ENCODE assay signal across 22 cellular contexts in genomic region chr15:75054172-75054897, GRCh38. TPM values are rescaled to one million over a fixed set of nuclear protein-coding genes. Genes with fewer than 3 reads are reported as not detected.
DNase-seq lines count a peak whose midpoint lies in the region; ATAC-seq, FAIRE-seq and TF ChIP-seq lines count a peak whose summit lies in the region.
"Had no signal": no experiment of that assay in that cellular context is flagged by ENCODE, and none has a peak within 500 bp of the region (broad histone marks: within the 10 kb centered on the region; RNA-seq: fewer than 3 reads in every experiment).

No MANE protein-coding gene starts in this region.

- TF ChIP-seq CTCF in pancreas (IDR thresholded peaks at IDR 0.05): no peak

- H3K27me3 ChIP-seq in pancreas: no peaks in the 10 kb centered on the region
- H3K27me3 ChIP-seq: dorsolateral prefrontal cortex, stomach had no signal

- in situ Hi-C loops in SK-MEL-5 (cut with HindIII; ENCODE audit: low pct_unique_long_range_greater_than_20kb, low sequenced_read_pairs): no loop called here

- H3K27ac ChIP-seq in pancreas: peak overlapping the region in 1 of 4 donors; percentile 5
- H3K27ac ChIP-seq: stomach had no signal

- peaks cover 34% of the 10 kb centered on the region for H3K4me1 Mint-ChIP-seq in T-helper 2 cell treated with Interferon-gamma antibody and Interleukin-4, amounts not matched to agents 5 μg/mL and 100 μg/mL, for 36 hours (ENCODE audit: low read depth)

- FAIRE-seq in pancreas (lab: Jason Lieb, UNC): no peak
- FAIRE-seq: D721Med, TTC549 had no signal

- no peaks in the 10 kb centered on the region for H3K9me3 ChIP-seq in pancreas
- H3K9me3 ChIP-seq: stomach had no signal

- H3K27me3 Mint-ChIP-seq in T-helper 2 cell treated with Interferon-gamma antibody and Interleukin-4, amounts not matched to agents 5 μg/mL and 100 μg/mL, for 36 hours (ENCODE audit: low read depth): no peaks in the 10 kb centered on the region
- H3K27me3 Mint-ChIP-seq: activated CD4-positive, alpha-beta T cell treated with anti-CD3 and anti-CD28 coated beads, Interleukin-2, amount 10 ng/mL, durations not matched to agents 24 days and 14 days had no signal

- H3K9me3 Mint-ChIP-seq in T-helper 2 cell treated with Interferon-gamma antibody and Interleukin-4, amounts not matched to agents 5 μg/mL and 100 μg/mL, for 36 hours: no peaks in the 10 kb centered on the region
- H3K9me3 Mint-ChIP-seq: activated CD4-positive, alpha-beta T cell treated with anti-CD3 and anti-CD28 coated beads, Interleukin-2, amount 10 ng/mL, durations not matched to agents 24 days and 14 days; H9 had no signal

- peak overlapping the region; percentile 18 for H3K27ac Mint-ChIP-seq in T-helper 2 cell treated with Interferon-gamma antibody and Interleukin-4, amounts not matched to agents 5 μg/mL and 100 μg/mL, for 36 hours
- H3K27ac Mint-ChIP-seq: activated CD4-positive, alpha-beta T cell treated with anti-CD3 and anti-CD28 coated beads, Interleukin-2, amount 10 ng/mL, durations not matched to agents 24 days and 14 days; H9 had no signal

- no peaks in the 10 kb centered on the region for H3K36me3 ChIP-seq in pancreas

- no peak for DNase-seq in T-helper 2 cell treated with Interferon-gamma antibody and Interleukin-4, amounts not matched to agents 5 μg/mL and 100 μg/mL, for 36 hours (ENCODE audit: low spot score)
- DNase-seq in T-helper 2 cell (no peak), SK-MEL-5 (ENCODE audit: low read depth, low spot score) (peak; percentile 86), foreskin melanocyte (peak; percentile 61), pancreas (no peak), NOMO-1 (lab: John Stamatoyannopoulos, UW; ENCODE audit: unreplicated experiment in 2 of 2) (no peak), NCI-H2171 (lab: John Stamatoyannopoulos, UW) (no peak)
- DNase-seq: 8988T; activated CD4-positive, alpha-beta T cell treated with anti-CD3 and anti-CD28 coated beads, Interleukin-2, amount 10 ng/mL, durations not matched to agents 24 days and 14 days; activated effector memory CD4-positive, alpha-beta T cell treated with Interleukin-2 at 50 U/mL for 16 hours; dorsolateral prefrontal cortex; EL; erythroblast; H9; Kasumi-1; NCI-H2107; NCI-H524; SHP77; stomach had no signal

- WGBS in pancreas, 2 donors: 53 to 54% methylated on average over 3 of the region's 3 CpGs

- H3K4me3 Mint-ChIP-seq in T-helper 2 cell treated with Interferon-gamma antibody and Interleukin-4, amounts not matched to agents 5 μg/mL and 100 μg/mL, for 36 hours: no peak overlapping the region
- H3K4me3 Mint-ChIP-seq: activated CD4-positive, alpha-beta T cell treated with anti-CD3 and anti-CD28 coated beads, Interleukin-2, amount 10 ng/mL, durations not matched to agents 24 days and 14 days; H9 had no signal

- H3K4me1 ChIP-seq in pancreas: peaks cover 4 to 8% (median 6%) of the 10 kb centered on the region in 3 donors

- ATAC-seq in pancreas (peak in 3 of 4 donors; percentile 12 to 56 (median 45)), GM21390 (IDR thresholded peaks at IDR 0.05; ENCODE audit: unreplicated experiment) (no peak)

- intact Hi-C loops in pancreas (cut with DNase I): no loop called here

- no peak overlapping the region for H3K4me3 ChIP-seq in pancreas
- H3K4me3 ChIP-seq: dorsolateral prefrontal cortex, stomach had no signal

- H3K36me3 Mint-ChIP-seq in T-helper 2 cell treated with Interferon-gamma antibody and Interleukin-4, amounts not matched to agents 5 μg/mL and 100 μg/mL, for 36 hours (ENCODE audit: low read depth): peaks cover 33% of the 10 kb centered on the region

RNA-seq across cellular contexts. Expression of gene PPCDC, which starts 30.9 kb away (rescaled TPM):
- total RNA-seq in SK-MEL-5 (2014; rRNA removed; shearing (Covaris generic)): 12.0 and 12.1 TPM in 2 replicates
- 32.5 and 37.6 TPM in 2 replicates for polyA plus RNA-seq in SK-MEL-5 (2015; cell fraction: cytosol; rRNA removed)
- 26.4 and 53.6 TPM in 2 replicates for polyA plus RNA-seq in SK-MEL-5 (2015; cell fraction: nucleus; rRNA removed)
- total RNA-seq in pancreas: 10 to 100 TPM in 2 of 6 donors, 1 to 10 TPM in 4; 7.9 to 12.3 (median 9.2) TPM
- polyA plus RNA-seq in pancreas: 10 to 100 TPM; 21.1 to 21.3 TPM

RNA-seq across cellular contexts. Expression of gene SCAMP5, which starts 59.0 kb away (rescaled TPM):
- 3.4 and 5.4 TPM in 2 replicates for total RNA-seq in SK-MEL-5 (2014; rRNA removed; shearing (Covaris generic))
- polyA plus RNA-seq in SK-MEL-5 (2015; cell fraction: cytosol; rRNA removed): 8.3 and 18.2 TPM in 2 replicates
- 5.2 and 16.9 TPM in 2 replicates for polyA plus RNA-seq in SK-MEL-5 (2015; cell fraction: nucleus; rRNA removed)
- 10 to 100 TPM; 27.7 to 59.2 (median 38.8) TPM for total RNA-seq in pancreas
- polyA plus RNA-seq in pancreas: 10 to 100 TPM; 24.5 to 54.0 TPM

Comparison
In these comparisons a context has a peak if more than half of its experiments do, and no peak if none do; other contexts are left out.
1. DNase-seq: peak in SK-MEL-5 (single experiment) and foreskin melanocyte (single experiment); none in T-helper 2 cell treated with Interferon-gamma antibody and Interleukin-4, amounts not matched to agents 5 μg/mL and 100 μg/mL, for 36 hours (single experiment), T-helper 2 cell (0 of 5), pancreas (0 of 6), NOMO-1 (0 of 2) and NCI-H2171 (single experiment).